ENCODE assay signal across 19 cellular contexts in genomic region chr12:20491290-20491689, GRCh38.
A peak's percentile ranks its signal among the peaks of the same experiment; 100 is the strongest.
DNase-seq lines count a peak whose midpoint lies in the region; ATAC-seq, FAIRE-seq and TF ChIP-seq lines count a peak whose summit lies in the region.
"Had no signal": no experiment of that assay in that cellular context is flagged by ENCODE, and none has a peak within 500 bp of the region (broad histone marks: within the 10 kb centered on the region; RNA-seq: fewer than 3 reads in every experiment).

No MANE protein-coding gene starts in this region.

- H3K56ac ChIP-seq in IMR-90 (ENCODE audit: extremely low read depth, insufficient read depth, low read length) (peak overlapping the region; percentile 14; the same call in 1 of the 2 replicates), H1 (replicated peaks; ENCODE audit: insufficient read length, low read depth, low read length) (no peak overlapping the region)

- peak overlapping the region; percentile 80 to 90 for H3K27ac ChIP-seq in A549
- H3K27ac ChIP-seq in IMR-90 (ENCODE audit: insufficient read depth, low read length): no peak overlapping the region
- no peak overlapping the region for H3K27ac ChIP-seq in H1 (ENCODE audit: low read depth, low read length)
- peak overlapping the region; percentile 50 for H3K27ac ChIP-seq in osteoblast (ENCODE audit: low read depth, low read length)
- H3K27ac ChIP-seq: 22Rv1, BLaER1 had no signal

- H3K9ac ChIP-seq in IMR-90 (ENCODE audit: low read depth, low read length) (no peak overlapping the region), H1 (replicated peaks in 1 of 4; ENCODE audit: extremely low read depth in 1 of 4, low read depth in 3 of 4, low read length in 3 of 4) (no peak overlapping the region)
- H3K9ac ChIP-seq: BLaER1 had no signal

- TF ChIP-seq RAD21 in A549 (conservative IDR thresholded peaks at IDR 0.05 in 1 of 2, IDR thresholded peaks at IDR 0.05 in 1 of 2) (no peak), IMR-90 (IDR thresholded peaks at IDR 0.05; ENCODE audit: low read length) (no peak), H1 (IDR thresholded peaks at IDR 0.05 in 1 of 2, conservative IDR thresholded peaks at IDR 0.05 in 1 of 2; ENCODE audit: low read depth in 2 of 2, low read length in 2 of 2) (no peak)

- TF ChIP-seq POLR2A in A549 (IDR thresholded peaks at IDR 0.05; ENCODE audit: low read length) (no peak), IMR-90 (IDR thresholded peaks at IDR 0.05; ENCODE audit: low read depth, low read length) (no peak), H1 (IDR thresholded peaks at IDR 0.05; ENCODE audit: control extremely low read depth in 1 of 2, low read depth in 2 of 2, low read length in 2 of 2) (no peak)

- H3K79me2 ChIP-seq in H1 (ENCODE audit: control insufficient read depth in 1 of 2, insufficient read depth in 2 of 2, low read length in 2 of 2): no peaks in the 10 kb centered on the region
- peaks cover 5% of the 10 kb centered on the region for H3K79me2 ChIP-seq in osteoblast (ENCODE audit: insufficient read depth, low read length)

- H4K91ac ChIP-seq in IMR-90 (ENCODE audit: insufficient read depth, low read depth, low read length) (peak overlapping the region; percentile 79), H1 (replicated peaks; ENCODE audit: insufficient read length, low read length) (no peak overlapping the region)

- intact Hi-C loops in IMR-90 (cut with micrococcal nuclease): no loop called here

- H4K5ac ChIP-seq in IMR-90 (ENCODE audit: low read depth, low read length) (peak overlapping the region; percentile 67), H1 (ENCODE audit: insufficient read length, low read depth, low read length) (no peak overlapping the region)

- H3K23me2 ChIP-seq in H1 (ENCODE audit: low read depth, low read length): no peaks in the 10 kb centered on the region

- H3K27me3 Mint-ChIP-seq in endothelial cell (ENCODE audit: unreplicated experiment): no peaks in the 10 kb centered on the region
- H3K27me3 Mint-ChIP-seq: CD4-positive, CD25-positive, alpha-beta regulatory T cell had no signal

- H3K4me3 Mint-ChIP-seq in endothelial cell (ENCODE audit: unreplicated experiment): no peak overlapping the region
- H3K4me3 Mint-ChIP-seq: CD4-positive, CD25-positive, alpha-beta regulatory T cell had no signal

- FAIRE-seq in A549 (lab: Jason Lieb, UNC): no peak
- no peak for FAIRE-seq in H1 (lab: Jason Lieb, UNC)

- DNase-seq in A549 (ENCODE audit: low read depth in 1 of 2, low spot score in 1 of 2) (no peak), IMR-90 (no peak), H1 (ENCODE audit: low read depth in 1 of 2, low spot score in 2 of 2) (no peak), osteoblast (ENCODE audit: insufficient read length, low spot score, missing footprints) (no peak), islet precursor cell (no peak), SK-N-DZ (ENCODE audit: low spot score) (no peak), endothelial cell (ENCODE audit: low spot score) (no peak)
- DNase-seq: CD4-positive, CD25-positive, alpha-beta regulatory T cell; NCI-H1105; NCI-H146; NCI-H1930; NCI-H2107; NCI-H524; NCI-H774; PC-3 had no signal

- H2AK9ac ChIP-seq in IMR-90 (replicated peaks; ENCODE audit: low read depth, low read length, poor library complexity): no peak overlapping the region

- no peaks in the 10 kb centered on the region for H3K9me3 Mint-ChIP-seq in endothelial cell (ENCODE audit: unreplicated experiment)

- in situ Hi-C loops in IMR-90 (cut with MboI; ENCODE audit: low sequenced_read_pairs): no loop called here

- H3K18ac ChIP-seq in IMR-90 (ENCODE audit: low read depth, low read length) (peak overlapping the region; percentile 77), H1 (ENCODE audit: extremely low read depth, low read length) (no peak overlapping the region)

- H2AK5ac ChIP-seq in IMR-90 (ENCODE audit: low read depth, low read length) (peak overlapping the region; percentile 83; the same call in 1 of the 2 replicates), H1 (ENCODE audit: low read depth, low read length) (no peak overlapping the region)

- H2BK5ac ChIP-seq in IMR-90 (ENCODE audit: low read depth, low read length, poor library complexity, severe bottlenecking): peak overlapping the region; percentile 39
- H2BK5ac ChIP-seq in H1 (ENCODE audit: low read depth, low read length): no peak overlapping the region

- H3K27ac Mint-ChIP-seq in endothelial cell (ENCODE audit: unreplicated experiment): no peak overlapping the region
- H3K27ac Mint-ChIP-seq: CD4-positive, CD25-positive, alpha-beta regulatory T cell had no signal

- H3K4me1 ChIP-seq in A549 (peaks cover 92% of the 10 kb centered on the region), IMR-90 (ENCODE audit: control insufficient read depth, insufficient read depth, low read length) (peaks cover 18% of the 10 kb centered on the region), H1 (replicated peaks in 1 of 4; ENCODE audit: control insufficient read depth in 3 of 4, insufficient read depth in 4 of 4, low read length in 3 of 4) (peaks cover 0 to 2% (median under 1%) of the 10 kb centered on the region in 4 experiments; a peak in 2 of 7 replicates), osteoblast (ENCODE audit: insufficient read depth, low read length) (peaks cover 57% of the 10 kb centered on the region)
- H3K4me1 ChIP-seq: HAP-1 had no signal

- H2BK20ac ChIP-seq in IMR-90 (ENCODE audit: low read depth, low read length) (peak overlapping the region; percentile 28; the same call in 1 of the 2 replicates), H1 (ENCODE audit: low read length) (no peak overlapping the region)

- no peak for TF ChIP-seq CTCF in A549 (IDR thresholded peaks at IDR 0.05)
- no peak for TF ChIP-seq CTCF in IMR-90 (conservative IDR thresholded peaks at IDR 0.05; ENCODE audit: low read depth, low read length)
- no peak for TF ChIP-seq CTCF in H1 (IDR thresholded peaks at IDR 0.05; ENCODE audit: control extremely low read depth in 1 of 3, insufficient read depth in 1 of 3, low read depth in 1 of 3, low read length in 3 of 3)
- no peak for TF ChIP-seq CTCF in osteoblast (IDR thresholded peaks at IDR 0.05; ENCODE audit: extremely low read depth, low read depth, low read length)
- no peak for TF ChIP-seq CTCF in endothelial cell (IDR thresholded peaks at IDR 0.05; ENCODE audit: unreplicated experiment)

- H2BK12ac ChIP-seq in H1 (ENCODE audit: low read depth, low read length): no peak overlapping the region

- TF ChIP-seq EP300 in A549 (IDR thresholded peaks at IDR 0.05) (no peak), H1 (IDR thresholded peaks at IDR 0.05; ENCODE audit: borderline replicate concordance in 1 of 2, low read depth in 2 of 2, low read length in 2 of 2) (no peak)

- POLR2A ChIA-PET in A549 (lab: Yijun Ruan, JAX) (interaction anchor here (1.0 kb wide), 1 partner anchor 17 kb away, joined by 3 read pairs; no protein-coding TSS in a partner anchor), IMR-90 (lab: Charles Lee; ENCODE audit: unreplicated experiment) (no interaction called here), H1 (lab: Charles Lee; ENCODE audit: partially characterized antibody) (no interaction called here)

- H2BK120ac ChIP-seq in IMR-90 (ENCODE audit: low read depth, low read length) (peak overlapping the region; percentile 68), H1 (replicated peaks; ENCODE audit: low read depth, low read length) (no peak overlapping the region)

- dilution Hi-C loops in IMR-90 (cut with HindIII; ENCODE audit: low sequenced_read_pairs, unreplicated experiment): no loop called here

- H3K79me1 ChIP-seq in IMR-90 (ENCODE audit: low read depth in 1 of 2, low read length in 2 of 2) (no peaks in the 10 kb centered on the region), H1 (ENCODE audit: low read depth, low read length) (no peaks in the 10 kb centered on the region)

- no TSS peak for BruUV-seq in IMR-90 (replicated peaks; lab: Mats Ljungman, UMichigan)

- 76% methylated on average over 5 of the region's 5 CpGs for WGBS in A549 (ENCODE audit: missing lambda C conversion rate)
- no CpG with 5 or more reads among the region's 5 CpGs for WGBS in IMR-90 (ENCODE audit: extremely low coverage in 2 of 2, insufficient read length in 1 of 2), 2 experiments
- 74% methylated on average over 5 of the region's 5 CpGs; no CpG with 5 or more reads in 1 of the 2 experiments for WGBS in H1 (ENCODE audit: extremely low coverage in 1 of 2, insufficient coverage in 1 of 2, insufficient read length in 1 of 2, insufficient replicate concordance in 2 of 2, low coverage in 1 of 2, low lambda C conversion rate in 2 of 2, missing lambda C conversion rate in 1 of 2), 2 experiments

- H3K36me3 Mint-ChIP-seq in endothelial cell (ENCODE audit: low read depth, unreplicated experiment): no peaks in the 10 kb centered on the region
- H3K36me3 Mint-ChIP-seq: CD4-positive, CD25-positive, alpha-beta regulatory T cell had no signal

- no peak overlapping the region for H3K23ac ChIP-seq in IMR-90 (ENCODE audit: low read depth, low read length)
- no peak overlapping the region for H3K23ac ChIP-seq in H1 (ENCODE audit: insufficient read length)

- H3K9me3 ChIP-seq in A549 (peaks cover 4% of the 10 kb centered on the region; the same call in 1 of the 3 replicates), IMR-90 (ENCODE audit: control insufficient read depth, insufficient read depth, low read length) (no peaks in the 10 kb centered on the region), H1 (ENCODE audit: insufficient read depth in 2 of 2, low read depth in 1 of 2, low read length in 1 of 2) (no peaks in the 10 kb centered on the region), osteoblast (ENCODE audit: low read depth, low read length) (no peaks in the 10 kb centered on the region)
- H3K9me3 ChIP-seq: BLaER1, HAP-1, SJSA1 had no signal

- H3K27me3 ChIP-seq in IMR-90 (ENCODE audit: control insufficient read depth, insufficient read depth, low read length) (no peaks in the 10 kb centered on the region), H1 (replicated peaks in 1 of 4; ENCODE audit: control insufficient read depth in 3 of 4, extremely low read depth in 1 of 4, insufficient read depth in 3 of 4, low read length in 3 of 4) (no peaks in the 10 kb centered on the region), osteoblast (ENCODE audit: insufficient read depth, low read length) (no peaks in the 10 kb centered on the region)
- H3K27me3 ChIP-seq: BLaER1, SJSA1 had no signal

- no peak overlapping the region for H3K14ac ChIP-seq in IMR-90 (replicated peaks; ENCODE audit: low read depth, low read length)
- H3K14ac ChIP-seq in H1 (ENCODE audit: insufficient read length): no peak overlapping the region

- H3K4me2 ChIP-seq in A549 (no peak overlapping the region), IMR-90 (ENCODE audit: low read depth, low read length) (no peak overlapping the region), H1 (ENCODE audit: insufficient read depth in 1 of 2, low read depth in 2 of 2, low read length in 2 of 2) (no peak overlapping the region), osteoblast (ENCODE audit: insufficient read depth, low read length) (no peak overlapping the region)
- H3K4me2 ChIP-seq: BLaER1 had no signal

- H3K4ac ChIP-seq in IMR-90 (ENCODE audit: low read depth, low read length) (peak overlapping the region; percentile 61; the same call in 1 of the 2 replicates), H1 (replicated peaks; ENCODE audit: insufficient read length, low read depth, low read length) (no peak overlapping the region)

- ATAC-seq in A549 (no peak), IMR-90 (ENCODE audit: low read depth) (no peak)

- peak overlapping the region; percentile 29 to 56; a peak in 1 of 4 replicates for H4K8ac ChIP-seq in IMR-90 (ENCODE audit: low read depth in 2 of 2, low read length in 2 of 2)
- H4K8ac ChIP-seq in H1 (ENCODE audit: extremely low read depth, insufficient read depth, low read length): no peak overlapping the region

- H2BK15ac ChIP-seq in IMR-90 (ENCODE audit: low read depth, low read length) (peak overlapping the region; percentile 59; the same call in 2 of the 3 replicates), H1 (ENCODE audit: low read length) (no peak overlapping the region)

- H2AFZ ChIP-seq in IMR-90 (replicated peaks; ENCODE audit: low read length, poor library complexity): no peak overlapping the region
- H2AFZ ChIP-seq in H1 (ENCODE audit: low read length): no peak overlapping the region
- H2AFZ ChIP-seq in osteoblast (ENCODE audit: low read length): no peak overlapping the region

- H3K4me1 Mint-ChIP-seq in endothelial cell (ENCODE audit: unreplicated experiment): peaks cover 5% of the 10 kb centered on the region
- H3K4me1 Mint-ChIP-seq: CD4-positive, CD25-positive, alpha-beta regulatory T cell had no signal

- H4K20me1 ChIP-seq in IMR-90 (ENCODE audit: insufficient read depth, low read length): no peaks in the 10 kb centered on the region
- no peaks in the 10 kb centered on the region for H4K20me1 ChIP-seq in H1 (replicated peaks in 1 of 2; ENCODE audit: control insufficient read depth in 1 of 2, insufficient read depth in 2 of 2, low read length in 2 of 2)
- H4K20me1 ChIP-seq in osteoblast (ENCODE audit: insufficient read depth, low read length): no peaks in the 10 kb centered on the region
- H4K20me1 ChIP-seq: BLaER1 had no signal

- H3K36me3 ChIP-seq in IMR-90 (ENCODE audit: control insufficient read depth, insufficient read depth, low read length) (no peaks in the 10 kb centered on the region), H1 (ENCODE audit: control insufficient read depth in 2 of 4, insufficient read depth in 4 of 4, low read length in 3 of 4) (no peaks in the 10 kb centered on the region), osteoblast (ENCODE audit: insufficient read depth, low read length) (no peaks in the 10 kb centered on the region)
- H3K36me3 ChIP-seq: BLaER1, HAP-1, SJSA1 had no signal

- CTCF ChIA-PET in A549 (lab: Yijun Ruan, JAX): no interaction called here
- CTCF ChIA-PET in IMR-90 (lab: Yijun Ruan, JAX): no interaction called here
- CTCF ChIA-PET in H1 (lab: Charles Lee; ENCODE audit: partially characterized antibody): interaction anchor here (0.8 to 2.0 kb wide), 4 partner anchors 15 to 109 kb away, joined by 3 to 5 read pairs (median 4); no protein-coding TSS in a partner anchor

- H3K4me3 ChIP-seq in A549: no peak overlapping the region
- no peak overlapping the region for H3K4me3 ChIP-seq in IMR-90 (ENCODE audit: insufficient read depth, low read depth, low read length)
- H3K4me3 ChIP-seq in H1 (ENCODE audit: extremely low read depth in 1 of 4, insufficient read depth in 2 of 4, low read depth in 3 of 4, low read length in 4 of 4): no peak overlapping the region
- no peak overlapping the region for H3K4me3 ChIP-seq in osteoblast (ENCODE audit: insufficient read depth, low read length)
- H3K4me3 ChIP-seq: BLaER1, HAP-1, SJSA1 had no signal

- H3K9me1 ChIP-seq in IMR-90 (ENCODE audit: insufficient read depth, low read length): peaks cover 4% of the 10 kb centered on the region

Comparison
In these comparisons a context has a peak if more than half of its experiments do, and no peak if none do; other contexts are left out.
1. H3K27ac ChIP-seq: peak in A549 (2 of 2) and osteoblast (single experiment); none in IMR-90 (single experiment) and H1 (single experiment).